ENCODE assay signal across 22 cellular contexts in genomic region chr1:7657287-7658126, GRCh38.
"Had no signal": no experiment of that assay in that cellular context is flagged by ENCODE, and none has a peak within 500 bp of the region (broad histone marks: within the 10 kb centered on the region; RNA-seq: fewer than 3 reads in every experiment).

No MANE protein-coding gene starts in this region.

- H3K4me1 Mint-ChIP-seq: memory B cell had no signal

- H3K27ac ChIP-seq: ovary, psoas muscle, stomach, thyroid gland, vagina had no signal

- H3K4me3 Mint-ChIP-seq: effector memory CD8-positive, alpha-beta T cell; immature natural killer cell; memory B cell; naive B cell; natural killer cell treated with Interleukin-12 subunit alpha and Interleukin-12 subunit beta and Interleukin-15 and Interleukin-18, amount 100 ng/mL, for 72 hours; stimulated activated effector memory CD8-positive, alpha-beta T cell treated with anti-CD3 and anti-CD28 coated beads, Interleukin-12 subunit alpha, Interleukin-12 subunit beta, amount 100 ng/mL, for 72 hours had no signal

- H3K27ac Mint-ChIP-seq: effector memory CD8-positive, alpha-beta T cell; memory B cell; natural killer cell treated with Interleukin-12 subunit alpha and Interleukin-12 subunit beta and Interleukin-15 and Interleukin-18, amount 100 ng/mL, for 72 hours; stimulated activated effector memory CD8-positive, alpha-beta T cell treated with anti-CD3 and anti-CD28 coated beads, Interleukin-12 subunit alpha, Interleukin-12 subunit beta, amount 100 ng/mL, for 72 hours had no signal

- H3K36me3 ChIP-seq: ovary, stomach, thyroid gland, vagina had no signal

- H3K27me3 ChIP-seq: ovary, thyroid gland, vagina had no signal

- H3K9me3 ChIP-seq: mucosa of descending colon, ovary, psoas muscle, stomach, thyroid gland, vagina had no signal

- H3K9me3 Mint-ChIP-seq: effector memory CD8-positive, alpha-beta T cell; immature natural killer cell; memory B cell; natural killer cell treated with Interleukin-12 subunit alpha and Interleukin-12 subunit beta and Interleukin-15 and Interleukin-18, amount 100 ng/mL, for 72 hours; stimulated activated effector memory CD8-positive, alpha-beta T cell treated with anti-CD3 and anti-CD28 coated beads, Interleukin-12 subunit alpha, Interleukin-12 subunit beta, amount 100 ng/mL, for 72 hours had no signal

- H3K4me1 ChIP-seq: psoas muscle, stomach, thyroid gland, vagina had no signal

- H3K27me3 Mint-ChIP-seq: naive B cell; natural killer cell treated with Interleukin-12 subunit alpha and Interleukin-12 subunit beta and Interleukin-15 and Interleukin-18, amount 100 ng/mL, for 72 hours had no signal

- H3K36me3 Mint-ChIP-seq: immature natural killer cell; memory B cell; naive B cell; natural killer cell treated with Interleukin-12 subunit alpha and Interleukin-12 subunit beta and Interleukin-15 and Interleukin-18, amount 100 ng/mL, for 72 hours; stimulated activated effector memory CD8-positive, alpha-beta T cell treated with anti-CD3 and anti-CD28 coated beads, Interleukin-12 subunit alpha, Interleukin-12 subunit beta, amount 100 ng/mL, for 72 hours had no signal

- DNase-seq: cortex of kidney; effector memory CD8-positive, alpha-beta T cell; immature natural killer cell; islet precursor cell; kidney glomerular epithelial cell; mucosa of descending colon; naive B cell; occipital lobe; ovary; posterior cingulate gyrus; psoas muscle; stimulated activated CD4-positive, alpha-beta T cell treated with anti-CD3 and anti-CD28 coated beads, Interleukin-2, amount 100 ng/mL, for 24 hours; stimulated activated CD4-positive, alpha-beta T cell treated with anti-CD3 and anti-CD28 coated beads, Interleukin-4, amount 100 ng/mL, for 24 hours; stimulated activated naive CD4-positive, alpha-beta T cell treated with Interleukin-2 at 50 U/mL for 16 hours; stomach; thyroid gland; trophoblast cell had no signal

- H3K4me3 ChIP-seq: lung, mucosa of descending colon, ovary, psoas muscle, stomach, thyroid gland, vagina had no signal
